In genomic region chr10:33238643-33239042, GRCh38 we compare ENCODE assay signal across 17 cellular contexts.
DNase-seq lines count a peak whose midpoint lies in the region; ATAC-seq and TF ChIP-seq lines count a peak whose summit lies in the region.
"Had no signal": no experiment of that assay in that cellular context is flagged by ENCODE, and none has a peak within 500 bp of the region (broad histone marks: within the 10 kb centered on the region; RNA-seq: fewer than 3 reads in every experiment).

No MANE protein-coding gene starts in this region.

- BruUV-seq in Caco-2 (replicated peaks; lab: Mats Ljungman, UMichigan), result no TSS peak

- no peaks in the 10 kb centered on the region for H3K36me3 ChIP-seq in Caco-2 (ENCODE audit: control insufficient read depth, insufficient read depth, low read length)

- no peak for DNase-seq in Caco-2
- peak; percentile 64 for DNase-seq in RKO (ENCODE audit: low spot score)
- DNase-seq in epithelial cell of prostate (ENCODE audit: low read depth, low spot score), result peak; percentile 70
- DNase-seq in nephron progenitor cell, result no peak
- no peak for DNase-seq in DMS153 (lab: John Stamatoyannopoulos, UW)
- no peak for DNase-seq in NCI-H526 treated with DMSO at 0.1 percent for 48 hours (lab: John Stamatoyannopoulos, UW)
- no peak for DNase-seq in effector memory CD8-positive, alpha-beta T cell
- DNase-seq: heart right ventricle; NCI-H1417 treated with DMSO at 0.1 percent for 48 hours; NCI-H69; stimulated activated CD4-positive, alpha-beta T cell treated with anti-CD3 and anti-CD28 coated beads, Interleukin-2, amount 100 ng/mL, for 48 hours had no signal

- CTCF ChIA-PET in Caco-2 (lab: Charles Lee), result no interaction called here

- H3K27ac ChIP-seq in epithelial cell of prostate, result peak overlapping the region; percentile 77
- H3K27ac ChIP-seq: C4-2B, VCaP had no signal

- TF ChIP-seq CTCF in Caco-2 (IDR thresholded peaks at IDR 0.05; ENCODE audit: insufficient read depth in 1 of 2, low read depth in 1 of 2, low read length in 1 of 2, severe bottlenecking in 1 of 2, unreplicated experiment in 1 of 2) (no peak), nephron progenitor cell (IDR thresholded peaks at IDR 0.05) (no peak)

- H3K4me1 ChIP-seq in Caco-2, result peaks cover 93% of the 10 kb centered on the region

- no peaks in the 10 kb centered on the region for H3K27me3 ChIP-seq in Caco-2 (replicated peaks; ENCODE audit: control insufficient read depth, insufficient read depth, low read length)
- H3K27me3 ChIP-seq: heart right ventricle had no signal

- H3K4me3 ChIP-seq in Caco-2 (ENCODE audit: low read depth, low read length), result no peak overlapping the region
- H3K4me3 ChIP-seq: heart right ventricle had no signal

- no peaks in the 10 kb centered on the region for H3K9me3 Mint-ChIP-seq in Caco-2 (ENCODE audit: unreplicated experiment)
- no peaks in the 10 kb centered on the region for H3K9me3 Mint-ChIP-seq in nephron progenitor cell
- H3K9me3 Mint-ChIP-seq in effector memory CD8-positive, alpha-beta T cell, result no peaks in the 10 kb centered on the region
- H3K9me3 Mint-ChIP-seq: dendritic cell treated with granulocyte-macrophage colony-stimulating factor and Interleukin-4, amounts not matched to agents 40 ng/mL and 50 ng/mL, for 4 days; stimulated activated memory B cell treated with anti-CD40 and anti-IgM and Interleukin-4, amounts not matched to agents 10 μg/mL and 1 μg/mL and 100 μg/mL, for 72 hours had no signal

- H3K27me3 Mint-ChIP-seq in Caco-2 (ENCODE audit: insufficient read depth, unreplicated experiment), result no peaks in the 10 kb centered on the region
- no peaks in the 10 kb centered on the region for H3K27me3 Mint-ChIP-seq in nephron progenitor cell (ENCODE audit: low read depth, poor library complexity)
- H3K27me3 Mint-ChIP-seq in effector memory CD8-positive, alpha-beta T cell, result peaks cover 9% of the 10 kb centered on the region in 2 donors
- H3K27me3 Mint-ChIP-seq: activated naive CD8-positive, alpha-beta T cell; dendritic cell treated with granulocyte-macrophage colony-stimulating factor and Interleukin-4, amounts not matched to agents 40 ng/mL and 50 ng/mL, for 4 days; stimulated activated memory B cell treated with anti-CD40 and anti-IgM and Interleukin-4, amounts not matched to agents 10 μg/mL and 1 μg/mL and 100 μg/mL, for 72 hours had no signal

- H3K27ac Mint-ChIP-seq in Caco-2 (ENCODE audit: unreplicated experiment) (peak overlapping the region; percentile 88), nephron progenitor cell (peak overlapping the region; percentile 14)
- H3K27ac Mint-ChIP-seq in effector memory CD8-positive, alpha-beta T cell, result no peak overlapping the region
- H3K27ac Mint-ChIP-seq: activated naive CD8-positive, alpha-beta T cell; dendritic cell treated with granulocyte-macrophage colony-stimulating factor and Interleukin-4, amounts not matched to agents 40 ng/mL and 50 ng/mL, for 4 days; stimulated activated memory B cell treated with anti-CD40 and anti-IgM and Interleukin-4, amounts not matched to agents 10 μg/mL and 1 μg/mL and 100 μg/mL, for 72 hours had no signal

- H3K4me3 Mint-ChIP-seq in Caco-2 (ENCODE audit: unreplicated experiment), result peak overlapping the region; percentile 14
- no peak overlapping the region for H3K4me3 Mint-ChIP-seq in nephron progenitor cell
- H3K4me3 Mint-ChIP-seq in effector memory CD8-positive, alpha-beta T cell, result no peak overlapping the region
- H3K4me3 Mint-ChIP-seq: activated naive CD8-positive, alpha-beta T cell; dendritic cell treated with granulocyte-macrophage colony-stimulating factor and Interleukin-4, amounts not matched to agents 40 ng/mL and 50 ng/mL, for 4 days; stimulated activated memory B cell treated with anti-CD40 and anti-IgM and Interleukin-4, amounts not matched to agents 10 μg/mL and 1 μg/mL and 100 μg/mL, for 72 hours had no signal

- H3K9me3 ChIP-seq in Caco-2, result no peaks in the 10 kb centered on the region
- H3K9me3 ChIP-seq: heart right ventricle had no signal

- POLR2A ChIA-PET in Caco-2 (lab: Charles Lee), result no interaction called here

- ATAC-seq in GM19455 (IDR thresholded peaks at IDR 0.05; ENCODE audit: unreplicated experiment), result no peak
- no peak for ATAC-seq in effector memory CD8-positive, alpha-beta T cell (replicated peaks)
- ATAC-seq: heart right ventricle; stimulated activated memory B cell treated with anti-CD40 and anti-IgM and Interleukin-4, amounts not matched to agents 10 μg/mL and 1 μg/mL and 100 μg/mL, for 72 hours had no signal

- H3K4me1 Mint-ChIP-seq in Caco-2 (ENCODE audit: low read depth, unreplicated experiment) (peaks cover 47% of the 10 kb centered on the region), nephron progenitor cell (peaks cover 88% of the 10 kb centered on the region)
- H3K4me1 Mint-ChIP-seq in effector memory CD8-positive, alpha-beta T cell (ENCODE audit: low read depth in 2 of 2), result no peaks in the 10 kb centered on the region

- peaks cover 48% of the 10 kb centered on the region for H3K36me3 Mint-ChIP-seq in Caco-2 (ENCODE audit: insufficient read depth, unreplicated experiment)
- H3K36me3 Mint-ChIP-seq in nephron progenitor cell (ENCODE audit: low read depth), result peaks cover 72% of the 10 kb centered on the region
- H3K36me3 Mint-ChIP-seq in effector memory CD8-positive, alpha-beta T cell (ENCODE audit: insufficient read depth), result no peaks in the 10 kb centered on the region
- H3K36me3 Mint-ChIP-seq: activated naive CD8-positive, alpha-beta T cell; stimulated activated memory B cell treated with anti-CD40 and anti-IgM and Interleukin-4, amounts not matched to agents 10 μg/mL and 1 μg/mL and 100 μg/mL, for 72 hours had no signal

- intact Hi-C loops in Caco-2 (cut with micrococcal nuclease; ENCODE audit: unreplicated experiment), result no loop called here

Comparison
In these comparisons a context has a peak if more than half of its experiments do, and no peak if none do; other contexts are left out.
1. DNase-seq: peak in RKO (single experiment) and epithelial cell of prostate (single experiment); none in Caco-2 (0 of 2), nephron progenitor cell (single experiment), DMS153 (single experiment), NCI-H526 treated with DMSO at 0.1 percent for 48 hours (single experiment) and effector memory CD8-positive, alpha-beta T cell (0 of 3).
2. H3K27ac Mint-ChIP-seq: peak in Caco-2 (single experiment) and nephron progenitor cell (single experiment); none in effector memory CD8-positive, alpha-beta T cell (0 of 2).